In genomic region chr12:990308-990648, GRCh38 we compare ENCODE assay signal across 8 cellular contexts. TPM values are rescaled to one million over a fixed set of nuclear protein-coding genes. Genes with fewer than 3 reads are reported as not detected.
DNase-seq lines count a peak whose midpoint lies in the region; ATAC-seq and TF ChIP-seq lines count a peak whose summit lies in the region.

No MANE protein-coding gene starts in this region.

- H3K4me3 Mint-ChIP-seq in activated B cell treated with CpG ODN at 0.5 μM for 24 hours (peak overlapping the region; percentile 95), memory B cell (peak overlapping the region; percentile 87)
- peak overlapping the region; percentile 80 for H3K4me3 Mint-ChIP-seq in dendritic cell treated with granulocyte-macrophage colony-stimulating factor and Interleukin-4, amounts not matched to agents 40 ng/mL and 50 ng/mL, for 4 days

- peak; percentile 5 for ATAC-seq in GM21423 (IDR thresholded peaks at IDR 0.05; ENCODE audit: unreplicated experiment)
- peak; percentile 9 for ATAC-seq in activated B cell treated with CpG ODN at 0.5 μM for 24 hours (ENCODE audit: low read depth)
- peak; percentile 17 for ATAC-seq in memory B cell (ENCODE audit: low read depth)

- H3K27me3 ChIP-seq in BJ (ENCODE audit: control insufficient read depth, insufficient read depth, low read length) = no peaks in the 10 kb centered on the region

- peak overlapping the region; percentile 71 for H3K4me3 ChIP-seq in BJ (ENCODE audit: low read depth, low read length)

- H3K9me3 Mint-ChIP-seq in activated B cell treated with CpG ODN at 0.5 μM for 24 hours (no peaks in the 10 kb centered on the region), memory B cell (no peaks in the 10 kb centered on the region)
- no peaks in the 10 kb centered on the region for H3K9me3 Mint-ChIP-seq in dendritic cell treated with granulocyte-macrophage colony-stimulating factor and Interleukin-4, amounts not matched to agents 40 ng/mL and 50 ng/mL, for 4 days

- H3K4me1 Mint-ChIP-seq in activated B cell treated with CpG ODN at 0.5 μM for 24 hours (peaks cover 24% of the 10 kb centered on the region), memory B cell (peaks cover 18% of the 10 kb centered on the region)
- peaks cover 52% of the 10 kb centered on the region for H3K4me1 Mint-ChIP-seq in dendritic cell treated with granulocyte-macrophage colony-stimulating factor and Interleukin-4, amounts not matched to agents 40 ng/mL and 50 ng/mL, for 4 days (ENCODE audit: low read depth)

- DNase-seq in BJ (ENCODE audit: low read depth) (no peak), NAMALWA (ENCODE audit: low spot score) (peak; percentile 52), activated B cell treated with CpG ODN at 0.5 μM for 24 hours (no peak), memory B cell (ENCODE audit: low spot score in 2 of 2) (no peak), SKM-1 treated with dmso at 0.1 percent for 144 hours (lab: John Stamatoyannopoulos, UW; ENCODE audit: unreplicated experiment) (no peak)
- DNase-seq in stimulated activated CD8-positive, alpha-beta memory T cell treated with anti-CD3 and anti-CD28 coated beads, Interleukin-15, amount 100 ng/mL, for 48 hours (ENCODE audit: low read depth in 2 of 2) = peak; percentile 35 to 36

- intact Hi-C loops in activated B cell treated with CpG ODN at 0.5 μM for 24 hours (cut with micrococcal nuclease) = loop anchor here (2.0 kb wide), 3 partner anchors 31 to 605 kb away; partner anchors contain the start of genes FBXL14 and WNK1
- intact Hi-C loops in dendritic cell treated with granulocyte-macrophage colony-stimulating factor and Interleukin-4, amounts not matched to agents 40 ng/mL and 50 ng/mL, for 4 days (cut with micrococcal nuclease) = loop anchor here (1.0 to 10.0 kb wide), 3 partner anchors 41 to 102 kb away; partner anchors contain the start of gene RAD52

- H3K27ac Mint-ChIP-seq in activated B cell treated with CpG ODN at 0.5 μM for 24 hours (peak overlapping the region; percentile 81), memory B cell (peak overlapping the region; percentile 88)
- H3K27ac Mint-ChIP-seq in dendritic cell treated with granulocyte-macrophage colony-stimulating factor and Interleukin-4, amounts not matched to agents 40 ng/mL and 50 ng/mL, for 4 days = peak overlapping the region; percentile 91

- no peaks in the 10 kb centered on the region for H3K36me3 ChIP-seq in BJ (ENCODE audit: control insufficient read depth, insufficient read depth, low read length)

- POLR2A ChIA-PET in BJ (lab: Charles Lee) (no interaction called here), activated B cell treated with CpG ODN at 0.5 μM for 24 hours (lab: Charles Lee) (interaction anchor here (0.7 to 3.0 kb wide), 8 partner anchors 9 to 603 kb away, joined by 3 to 46 read pairs (median 4); partner anchors contain the start of genes KDM5A and RAD52)

- TF ChIP-seq CTCF in BJ (IDR thresholded peaks at IDR 0.05; ENCODE audit: insufficient read depth, low read depth, low read length) = no peak
- no peak for TF ChIP-seq CTCF in activated B cell treated with CpG ODN at 0.5 μM for 24 hours (IDR thresholded peaks at IDR 0.05)

- H3K27me3 Mint-ChIP-seq in activated B cell treated with CpG ODN at 0.5 μM for 24 hours (no peaks in the 10 kb centered on the region), memory B cell (no peaks in the 10 kb centered on the region)
- H3K27me3 Mint-ChIP-seq in dendritic cell treated with granulocyte-macrophage colony-stimulating factor and Interleukin-4, amounts not matched to agents 40 ng/mL and 50 ng/mL, for 4 days = no peaks in the 10 kb centered on the region

- CTCF ChIA-PET in BJ (lab: Yijun Ruan, JAX) = interaction anchor here (0.6 to 0.8 kb wide), 2 partner anchors 102 to 414 kb away, joined by 3 read pairs; no protein-coding TSS in a partner anchor
- CTCF ChIA-PET in activated B cell treated with CpG ODN at 0.5 μM for 24 hours (lab: Charles Lee) = interaction anchor here (0.8 to 1.2 kb wide), 2 partner anchors 41 to 103 kb away, joined by 3 read pairs; partner anchors contain the start of gene RAD52

- H3K36me3 Mint-ChIP-seq in activated B cell treated with CpG ODN at 0.5 μM for 24 hours (ENCODE audit: low read depth) (peaks cover 2% of the 10 kb centered on the region), memory B cell (no peaks in the 10 kb centered on the region)
- peaks cover 19% of the 10 kb centered on the region for H3K36me3 Mint-ChIP-seq in dendritic cell treated with granulocyte-macrophage colony-stimulating factor and Interleukin-4, amounts not matched to agents 40 ng/mL and 50 ng/mL, for 4 days (ENCODE audit: low read depth)

RNA-seq across cellular contexts. Expression of gene ERC1, which starts 0.7 kb away (rescaled TPM):
- 14.5 and 18.5 TPM in 2 replicates for polyA plus RNA-seq in BJ (2011; rRNA removed)
- polyA minus RNA-seq in BJ (2011; rRNA and poly(A)+ RNA removed) = 50.5 and 51.7 TPM in 2 replicates
- 51.1 and 57.0 TPM in 2 replicates for total RNA-seq in activated B cell treated with CpG ODN at 0.5 μM for 24 hours

RNA-seq across cellular contexts. Expression of gene RAD52, which starts 40.8 kb away (rescaled TPM):
- polyA plus RNA-seq in BJ (2011; rRNA removed) = 13.1 and 15.3 TPM in 2 replicates
- polyA minus RNA-seq in BJ (2011; rRNA and poly(A)+ RNA removed) = 12.0 and 14.4 TPM in 2 replicates
- total RNA-seq in activated B cell treated with CpG ODN at 0.5 μM for 24 hours = 15.0 and 15.2 TPM in 2 replicates

Comparison
In these comparisons a context has a peak if more than half of its experiments do, and no peak if none do; other contexts are left out.
1. DNase-seq: peak in NAMALWA (single experiment) and stimulated activated CD8-positive, alpha-beta memory T cell treated with anti-CD3 and anti-CD28 coated beads, Interleukin-15, amount 100 ng/mL, for 48 hours (2 of 2); none in BJ (single experiment), activated B cell treated with CpG ODN at 0.5 μM for 24 hours (single experiment), memory B cell (0 of 2) and SKM-1 treated with dmso at 0.1 percent for 144 hours (single experiment).
2. Peak in every context shown above with its lines, with median percentiles within 50 percentile points of each other: ATAC-seq, H3K27ac Mint-ChIP-seq and H3K4me3 Mint-ChIP-seq.